In genomic region chr2:104890670-104891069, GRCh38 we compare ENCODE assay signal across 16 cellular contexts. TPM values are rescaled to one million over a fixed set of nuclear protein-coding genes. Genes with fewer than 3 reads are reported as not detected.
DNase-seq lines count a peak whose midpoint lies in the region; ATAC-seq and TF ChIP-seq lines count a peak whose summit lies in the region.
"Had no signal": no experiment of that assay in that cellular context is flagged by ENCODE, and none has a peak within 500 bp of the region (broad histone marks: within the 10 kb centered on the region; RNA-seq: fewer than 3 reads in every experiment).

No MANE protein-coding gene starts in this region.

- peak overlapping the region; percentile 3 for H3K27ac ChIP-seq in duodenal mucosa (ENCODE audit: low read depth, low read length)
- H3K27ac ChIP-seq in mucosa of rectum (ENCODE audit: low read depth in 2 of 2, low read length in 2 of 2): peak overlapping the region; percentile 80 to 81
- H3K27ac ChIP-seq in RWPE1: no peak overlapping the region
- H3K27ac ChIP-seq in PC-3 (ENCODE audit: low read length): no peak overlapping the region
- H3K27ac ChIP-seq: A549 had no signal

- H3K9ac ChIP-seq in duodenal mucosa (ENCODE audit: low read depth in 1 of 2, low read length in 2 of 2) (peak overlapping the region; percentile 45 to 65), mucosa of rectum (ENCODE audit: low read depth in 1 of 2, low read length in 2 of 2) (no peak overlapping the region), PC-3 (ENCODE audit: low read length) (no peak overlapping the region)

- TF ChIP-seq POLR2A in NB4 (IDR thresholded peaks at IDR 0.05; ENCODE audit: extremely low read depth, insufficient read length): no peak

- H3K36me3 ChIP-seq in duodenal mucosa (ENCODE audit: control insufficient read depth in 1 of 2, insufficient read depth in 2 of 2, low read length in 2 of 2): no peaks in the 10 kb centered on the region
- no peaks in the 10 kb centered on the region for H3K36me3 ChIP-seq in mucosa of rectum (ENCODE audit: control insufficient read depth in 2 of 2, insufficient read depth in 2 of 2, low read length in 2 of 2)
- no peaks in the 10 kb centered on the region for H3K36me3 ChIP-seq in PC-3 (ENCODE audit: low read depth, low read length)
- H3K36me3 ChIP-seq: HAP-1 had no signal

- H3K9me3 ChIP-seq in duodenal mucosa (ENCODE audit: control insufficient read depth in 1 of 2, low read length in 2 of 2) (no peaks in the 10 kb centered on the region), mucosa of rectum (ENCODE audit: control insufficient read depth in 2 of 2, low read length in 2 of 2) (no peaks in the 10 kb centered on the region), PC-3 (ENCODE audit: low read length) (no peaks in the 10 kb centered on the region)
- H3K9me3 ChIP-seq: A549, HAP-1 had no signal

- no peaks in the 10 kb centered on the region for H3F3A ChIP-seq in PC-3 (ENCODE audit: low read length, unreplicated experiment)

- DNase-seq in NB4 (ENCODE audit: low read depth) (no peak), RWPE1 (ENCODE audit: low spot score) (no peak), Right ventricle myocardium inferior (ENCODE audit: missing footprints) (no peak), PC-3 (no peak), cortex of kidney (lab: John Stamatoyannopoulos, UW) (no peak)
- DNase-seq: C1 segment of cervical spinal cord; CD4-positive, alpha-beta memory T cell; DMS79 had no signal

- peak overlapping the region; percentile 39 for H3K4me3 ChIP-seq in NB4 (ENCODE audit: low read depth, low read length)
- peak overlapping the region; percentile 46 to 68 for H3K4me3 ChIP-seq in duodenal mucosa (ENCODE audit: low read depth in 1 of 2, low read length in 2 of 2)
- peak overlapping the region in 1 of 2 donors; percentile 53 for H3K4me3 ChIP-seq in mucosa of rectum (ENCODE audit: low read length in 2 of 2)
- no peak overlapping the region for H3K4me3 ChIP-seq in PC-3 (ENCODE audit: low read length)
- H3K4me3 ChIP-seq: A549, GM12878, GM23338, HAP-1 had no signal

- no peaks in the 10 kb centered on the region for H3K79me2 ChIP-seq in PC-3 (ENCODE audit: low read length)

- H3K4me2 ChIP-seq in PC-3 (ENCODE audit: low read length): no peak overlapping the region
- H3K4me2 ChIP-seq: A549, GM23338 had no signal

- ATAC-seq in Right ventricle myocardium inferior: no peak
- no peak for ATAC-seq in PC-3
- ATAC-seq: A549, GM12878, GM23338 had no signal

- H2AFZ ChIP-seq in PC-3 (ENCODE audit: low read length): no peak overlapping the region

- CTCF ChIA-PET in RWPE1 (lab: Yijun Ruan, JAX): no interaction called here
- CTCF ChIA-PET in PC-3 (lab: Charles Lee): no interaction called here

- H3K27me3 ChIP-seq in duodenal mucosa (ENCODE audit: control insufficient read depth in 1 of 2, insufficient read depth in 2 of 2, low read length in 2 of 2) (no peaks in the 10 kb centered on the region), mucosa of rectum (ENCODE audit: control insufficient read depth in 2 of 2, insufficient read depth in 2 of 2, low read length in 2 of 2) (peaks cover 0 to 2% of the 10 kb centered on the region in 2 donors), PC-3 (ENCODE audit: low read length) (peaks cover 79% of the 10 kb centered on the region)

- H4K20me1 ChIP-seq in PC-3 (ENCODE audit: low read length): no peaks in the 10 kb centered on the region

- TF ChIP-seq CTCF in NB4 (IDR thresholded peaks at IDR 0.05; ENCODE audit: low read depth, low read length) (no peak), RWPE1 (conservative IDR thresholded peaks at IDR 0.05; ENCODE audit: low read depth) (no peak), PC-3 (conservative IDR thresholded peaks at IDR 0.05; ENCODE audit: low read depth, low read length) (no peak)

- intact Hi-C loops in Right ventricle myocardium inferior (cut with DNase I) (no loop called here), PC-3 (cut with micrococcal nuclease) (no loop called here)

- peaks cover 10 to 20% of the 10 kb centered on the region in 2 donors for H3K4me1 ChIP-seq in duodenal mucosa (ENCODE audit: control insufficient read depth in 1 of 2, insufficient read depth in 2 of 2, low read length in 2 of 2)
- H3K4me1 ChIP-seq in mucosa of rectum (ENCODE audit: control insufficient read depth in 2 of 2, insufficient read depth in 2 of 2, low read length in 2 of 2): peaks cover 10 to 26% of the 10 kb centered on the region in 2 donors
- no peaks in the 10 kb centered on the region for H3K4me1 ChIP-seq in PC-3 (ENCODE audit: insufficient read depth, low read length)
- H3K4me1 ChIP-seq: A549, HAP-1 had no signal

- BruUV-seq in PC-3 (replicated peaks; lab: Mats Ljungman, UMichigan): no TSS peak

- H3K9me2 ChIP-seq in PC-3 (replicated peaks; ENCODE audit: low read length): no peaks in the 10 kb centered on the region

- POLR2A ChIA-PET in RWPE1 (lab: Yijun Ruan, JAX; ENCODE audit: low non-redundant PET) (no interaction called here), PC-3 (lab: Charles Lee; ENCODE audit: unreplicated experiment) (no interaction called here)

RNA-seq across cellular contexts. Expression of gene POU3F3, which starts 36.8 kb away (rescaled TPM):
- total RNA-seq in Right ventricle myocardium inferior (not detected), PC-3 (2014; rRNA removed) (not detected in 2 replicates)
- total RNA-seq: CD4-positive, alpha-beta memory T cell; G401; GM12878; HT1080 had no signal

Comparison
In these comparisons a context has a peak if more than half of its experiments do, and no peak if none do; other contexts are left out.
1. H3K27ac ChIP-seq: peak in duodenal mucosa (single experiment) and mucosa of rectum (2 of 2); none in RWPE1 (single experiment) and PC-3 (single experiment).
2. H3K9ac ChIP-seq: peak in duodenal mucosa (2 of 2); none in mucosa of rectum (0 of 2) and PC-3 (single experiment).